Comparison of ENCODE assay signal across 12 cellular contexts in the genomic region with DNA sequence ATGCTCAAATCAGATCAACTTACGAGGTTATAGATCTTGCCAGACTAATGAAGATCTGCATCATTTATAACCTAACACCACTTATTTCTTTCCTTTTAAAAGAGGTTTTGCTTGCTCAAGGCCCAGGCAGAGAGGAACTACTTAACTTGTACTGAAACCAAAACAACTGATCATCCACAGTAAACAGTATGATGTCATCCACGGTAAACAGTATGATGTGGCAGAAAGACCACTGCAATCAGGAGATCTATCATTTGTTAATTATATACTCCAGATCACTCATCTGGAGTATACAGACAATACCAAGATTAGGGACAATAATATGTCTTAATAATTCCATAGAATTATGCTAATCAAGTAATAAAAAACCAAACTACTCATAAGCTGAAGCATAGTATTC.
DNase-seq lines count a peak whose midpoint lies in the region; ATAC-seq and TF ChIP-seq lines count a peak whose summit lies in the region.
"Had no signal": no experiment of that assay in that cellular context is flagged by ENCODE, and none has a peak within 500 bp of the region (broad histone marks: within the 10 kb centered on the region; RNA-seq: fewer than 3 reads in every experiment).

No MANE protein-coding gene starts in this region.

- no peaks in the 10 kb centered on the region for H3K36me3 ChIP-seq in ascending aorta
- no peaks in the 10 kb centered on the region for H3K36me3 ChIP-seq in right lobe of liver
- no peaks in the 10 kb centered on the region for H3K36me3 ChIP-seq in upper lobe of right lung
- H3K36me3 ChIP-seq: gastroesophageal sphincter had no signal

- peak overlapping the region in 1 of 2 donors; percentile 37 for H3K4me3 ChIP-seq in ascending aorta
- H3K4me3 ChIP-seq in right lobe of liver = no peak overlapping the region
- no peak overlapping the region for H3K4me3 ChIP-seq in upper lobe of right lung
- H3K4me3 ChIP-seq: gastroesophageal sphincter had no signal

- TF ChIP-seq POLR2A in right lobe of liver (IDR thresholded peaks at IDR 0.05) = no peak

- 61% methylated on average over 2 of the region's 2 CpGs for WGBS in right lobe of liver (ENCODE audit: insufficient coverage, low coverage, low lambda C conversion rate, missing lambda C conversion rate)

- H3K27me3 ChIP-seq in ascending aorta (no peaks in the 10 kb centered on the region), right lobe of liver (no peaks in the 10 kb centered on the region), upper lobe of right lung (no peaks in the 10 kb centered on the region)
- H3K27me3 ChIP-seq: gastroesophageal sphincter had no signal

- H3K9me3 ChIP-seq in ascending aorta (no peaks in the 10 kb centered on the region), right lobe of liver (no peaks in the 10 kb centered on the region), upper lobe of right lung (no peaks in the 10 kb centered on the region)
- H3K9me3 ChIP-seq: gastroesophageal sphincter had no signal

- DNase-seq in ELF-1 (ENCODE audit: low read depth, low spot score) (peak; percentile 14), M059J (ENCODE audit: low read depth) (peak; percentile 35), ascending aorta (ENCODE audit: low spot score in 2 of 2) (no peak), right lobe of liver (no peak), upper lobe of right lung (no peak), superior temporal gyrus (ENCODE audit: extremely low spot score) (no peak)
- DNase-seq: activated CD4-positive, CD25-positive, alpha-beta regulatory T cell treated with anti-CD3 and anti-CD28 coated beads, Interleukin-2, amount 50 U/mL, for 72 hours; EL; naive B cell had no signal

- intact Hi-C loops in ascending aorta (cut with DNase I) = loop anchor here (5.0 to 10.0 kb wide), 2 partner anchors 117 to 260 kb away; a partner anchor contains a TSS
- intact Hi-C loops in right lobe of liver (cut with DNase I) = no loop called here
- intact Hi-C loops in upper lobe of right lung (cut with DNase I) = no loop called here

- ATAC-seq in right lobe of liver (peak; percentile 33 to 95 (median 51)), upper lobe of right lung (no peak), GM19328 (IDR thresholded peaks at IDR 0.05; ENCODE audit: unreplicated experiment) (no peak), GM18502 (IDR thresholded peaks at IDR 0.05; ENCODE audit: poor library complexity, unreplicated experiment) (no peak)
- ATAC-seq: gastroesophageal sphincter had no signal

- H3K4me1 ChIP-seq in ascending aorta (peaks cover 2 to 13% of the 10 kb centered on the region in 2 donors), right lobe of liver (no peaks in the 10 kb centered on the region), upper lobe of right lung (no peaks in the 10 kb centered on the region)

- H3K27ac ChIP-seq in ascending aorta (peak overlapping the region; percentile 51 to 57), right lobe of liver (peak overlapping the region; percentile 0 to 58 (median 17)), upper lobe of right lung (no peak overlapping the region)
- H3K27ac ChIP-seq: gastroesophageal sphincter had no signal

- TF ChIP-seq CTCF in ascending aorta (IDR thresholded peaks at IDR 0.05) = no peak
- no peak for TF ChIP-seq CTCF in right lobe of liver (IDR thresholded peaks at IDR 0.05)
- no peak for TF ChIP-seq CTCF in upper lobe of right lung (IDR thresholded peaks at IDR 0.05)

Comparison
In these comparisons a context has a peak if more than half of its experiments do, and no peak if none do; other contexts are left out.
1. DNase-seq: peak in ELF-1 (single experiment) and M059J (single experiment); none in ascending aorta (0 of 2), right lobe of liver (0 of 3), upper lobe of right lung (single experiment) and superior temporal gyrus (single experiment).
2. ATAC-seq: peak in right lobe of liver (4 of 4); none in upper lobe of right lung (single experiment), GM19328 (single experiment) and GM18502 (single experiment).